1 cellular context compared by ENCODE assay signal in genomic region chr10:81135851-81136250, GRCh38.
TF ChIP-seq lines count a peak whose summit lies in the region.

No MANE protein-coding gene starts in this region.

TF ChIP-seq in GM12878, 131 proteins besides CTCF, POLR2A, EP300 and RAD21 (continued from another document and continues in another):
- TF ChIP-seq, protein P1, sequence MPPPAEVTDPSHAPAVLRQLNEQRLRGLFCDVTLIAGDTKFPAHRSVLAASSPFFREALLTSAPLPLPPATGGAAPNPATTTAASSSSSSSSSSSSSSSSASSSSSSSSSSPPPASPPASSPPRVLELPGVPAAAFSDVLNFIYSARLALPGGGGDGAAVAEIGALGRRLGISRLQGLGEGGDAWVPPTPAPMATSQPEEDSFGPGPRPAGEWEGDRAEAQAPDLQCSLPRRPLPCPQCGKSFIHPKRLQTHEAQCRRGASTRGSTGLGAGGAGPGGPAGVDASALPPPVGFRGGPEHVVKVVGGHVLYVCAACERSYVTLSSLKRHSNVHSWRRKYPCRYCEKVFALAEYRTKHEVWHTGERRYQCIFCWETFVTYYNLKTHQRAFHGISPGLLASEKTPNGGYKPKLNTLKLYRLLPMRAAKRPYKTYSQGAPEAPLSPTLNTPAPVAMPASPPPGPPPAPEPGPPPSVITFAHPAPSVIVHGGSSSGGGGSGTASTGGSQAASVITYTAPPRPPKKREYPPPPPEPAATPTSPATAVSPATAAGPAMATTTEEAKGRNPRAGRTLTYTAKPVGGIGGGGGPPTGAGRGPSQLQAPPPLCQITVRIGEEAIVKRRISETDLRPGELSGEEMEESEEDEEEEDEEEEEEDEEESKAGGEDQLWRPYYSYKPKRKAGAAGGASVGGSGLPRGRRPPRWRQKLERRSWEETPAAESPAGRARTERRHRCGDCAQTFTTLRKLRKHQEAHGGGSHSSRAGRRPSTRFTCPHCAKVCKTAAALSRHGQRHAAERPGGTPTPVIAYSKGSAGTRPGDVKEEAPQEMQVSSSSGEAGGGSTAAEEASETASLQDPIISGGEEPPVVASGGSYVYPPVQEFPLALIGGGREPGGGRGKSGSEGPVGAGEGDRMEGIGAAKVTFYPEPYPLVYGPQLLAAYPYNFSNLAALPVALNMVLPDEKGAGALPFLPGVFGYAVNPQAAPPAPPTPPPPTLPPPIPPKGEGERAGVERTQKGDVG (CRISPR knock-in tag; IDR thresholded peaks at IDR 0.05), result no peak
- TF ChIP-seq FOXM1 (IDR thresholded peaks at IDR 0.05; ENCODE audit: low read depth, low read length) (no peak), FOS (IDR thresholded peaks at IDR 0.05; ENCODE audit: borderline replicate concordance, extremely low read depth, insufficient read length) (no peak), CEBPB (IDR thresholded peaks at IDR 0.05; ENCODE audit: borderline replicate concordance in 1 of 2, low read depth in 2 of 2, low read length in 2 of 2) (no peak), YY1 (IDR thresholded peaks at IDR 0.05; ENCODE audit: low read depth, low read length) (no peak), CHD2 (IDR thresholded peaks at IDR 0.05; ENCODE audit: borderline replicate concordance, low read depth, low read length) (peak; percentile 64; the same call in 1 of the 2 replicates), HDAC2 (IDR thresholded peaks at IDR 0.05) (no peak), ZNF24 (IDR thresholded peaks at IDR 0.05) (no peak), JUND (IDR thresholded peaks at IDR 0.05; ENCODE audit: low read depth, low read length) (no peak), ESRRA (IDR thresholded peaks at IDR 0.05; ENCODE audit: low read length) (no peak), SMAD1 (IDR thresholded peaks at IDR 0.05; ENCODE audit: low read depth, partially characterized antibody) (no peak), IRF4 (IDR thresholded peaks at IDR 0.05; ENCODE audit: low read depth, low read length) (0 out of 2 replicates have a peak, but pooled peaks have one; percentile 32), TARDBP (IDR thresholded peaks at IDR 0.05; ENCODE audit: borderline replicate concordance) (no peak), ZSCAN29 (IDR thresholded peaks at IDR 0.05) (no peak), ZNF207 (IDR thresholded peaks at IDR 0.05; ENCODE audit: borderline replicate concordance) (no peak), PAX8 (IDR thresholded peaks at IDR 0.05) (no peak), HSF1 (IDR thresholded peaks at IDR 0.05; ENCODE audit: low read depth, low read length) (no peak), NR2F1 (conservative IDR thresholded peaks at IDR 0.05) (no peak), CBX3 (IDR thresholded peaks at IDR 0.05; ENCODE audit: borderline replicate concordance, low read depth) (no peak), USF2 (IDR thresholded peaks at IDR 0.05; ENCODE audit: borderline replicate concordance, low read depth, low read length) (no peak), RAD51 (IDR thresholded peaks at IDR 0.05) (no peak), MEF2B (IDR thresholded peaks at IDR 0.05; ENCODE audit: partially characterized antibody, poor library complexity, severe bottlenecking) (peak; percentile 48), RCOR1 (conservative IDR thresholded peaks at IDR 0.05; ENCODE audit: low read depth, low read length) (no peak), SREBF1 (IDR thresholded peaks at IDR 0.05; ENCODE audit: low read length) (no peak), RFX5 (IDR thresholded peaks at IDR 0.05; ENCODE audit: low read depth, low read length) (no peak), EZH2 (IDR thresholded peaks at IDR 0.05; ENCODE audit: borderline replicate concordance, control insufficient read depth, low read depth, low read length) (no peak), MYC (IDR thresholded peaks at IDR 0.05; ENCODE audit: insufficient read depth, insufficient read length, insufficient replicate concordance, low read length, severe bottlenecking) (no peak), NFXL1 (IDR thresholded peaks at IDR 0.05; ENCODE audit: borderline replicate concordance) (no peak), SRF (IDR thresholded peaks at IDR 0.05; ENCODE audit: low read depth in 2 of 2, low read length in 2 of 2) (no peak), TBL1XR1 (IDR thresholded peaks at IDR 0.05; ENCODE audit: low read depth, low read length) (no peak), PML (IDR thresholded peaks at IDR 0.05; ENCODE audit: low read length) (no peak), POLR2AphosphoS5 (IDR thresholded peaks at IDR 0.05; ENCODE audit: low read length) (no peak), BCL11A (IDR thresholded peaks at IDR 0.05; ENCODE audit: low read depth, low read length) (peak; percentile 46; the same call in 1 of the 2 replicates), BRCA1 (IDR thresholded peaks at IDR 0.05; ENCODE audit: low read depth, low read length) (no peak), HDAC6 (IDR thresholded peaks at IDR 0.05; ENCODE audit: unreplicated experiment) (no peak), TAF1 (IDR thresholded peaks at IDR 0.05; ENCODE audit: borderline replicate concordance, low read depth, low read length) (no peak), PKNOX1 (IDR thresholded peaks at IDR 0.05) (0 out of 2 replicates have a peak, but pooled peaks have one; percentile 28), CREM (IDR thresholded peaks at IDR 0.05; ENCODE audit: low read depth) (no peak), YBX1 (IDR thresholded peaks at IDR 0.05) (no peak), CREB1 (IDR thresholded peaks at IDR 0.05; ENCODE audit: low read depth) (0 out of 2 replicates have a peak, but pooled peaks have one; percentile 39), NR2C2 (IDR thresholded peaks at IDR 0.05; ENCODE audit: borderline replicate concordance, control insufficient read depth, insufficient read length, low read depth) (no peak), ZNF274 (IDR thresholded peaks at IDR 0.05; ENCODE audit: insufficient read depth, insufficient read length) (no peak), MTA2 (IDR thresholded peaks at IDR 0.05; ENCODE audit: low read depth) (peak; percentile 70; the same call in 1 of the 2 replicates), TCF7 (IDR thresholded peaks at IDR 0.05; ENCODE audit: borderline replicate concordance) (no peak), WRNIP1 (IDR thresholded peaks at IDR 0.05; ENCODE audit: borderline replicate concordance, low read depth, low read length) (no peak), ASH2L (IDR thresholded peaks at IDR 0.05; ENCODE audit: borderline replicate concordance, low read depth) (no peak), ATF2 (IDR thresholded peaks at IDR 0.05; ENCODE audit: low read length) (peak; percentile 26; the same call in 1 of the 2 replicates), REST (IDR thresholded peaks at IDR 0.05; ENCODE audit: low read depth, low read length) (no peak)
- TF ChIP-seq, protein P2, sequence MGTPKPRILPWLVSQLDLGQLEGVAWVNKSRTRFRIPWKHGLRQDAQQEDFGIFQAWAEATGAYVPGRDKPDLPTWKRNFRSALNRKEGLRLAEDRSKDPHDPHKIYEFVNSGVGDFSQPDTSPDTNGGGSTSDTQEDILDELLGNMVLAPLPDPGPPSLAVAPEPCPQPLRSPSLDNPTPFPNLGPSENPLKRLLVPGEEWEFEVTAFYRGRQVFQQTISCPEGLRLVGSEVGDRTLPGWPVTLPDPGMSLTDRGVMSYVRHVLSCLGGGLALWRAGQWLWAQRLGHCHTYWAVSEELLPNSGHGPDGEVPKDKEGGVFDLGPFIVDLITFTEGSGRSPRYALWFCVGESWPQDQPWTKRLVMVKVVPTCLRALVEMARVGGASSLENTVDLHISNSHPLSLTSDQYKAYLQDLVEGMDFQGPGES (IDR thresholded peaks at IDR 0.05), result no peak
- TF ChIP-seq, protein P3, sequence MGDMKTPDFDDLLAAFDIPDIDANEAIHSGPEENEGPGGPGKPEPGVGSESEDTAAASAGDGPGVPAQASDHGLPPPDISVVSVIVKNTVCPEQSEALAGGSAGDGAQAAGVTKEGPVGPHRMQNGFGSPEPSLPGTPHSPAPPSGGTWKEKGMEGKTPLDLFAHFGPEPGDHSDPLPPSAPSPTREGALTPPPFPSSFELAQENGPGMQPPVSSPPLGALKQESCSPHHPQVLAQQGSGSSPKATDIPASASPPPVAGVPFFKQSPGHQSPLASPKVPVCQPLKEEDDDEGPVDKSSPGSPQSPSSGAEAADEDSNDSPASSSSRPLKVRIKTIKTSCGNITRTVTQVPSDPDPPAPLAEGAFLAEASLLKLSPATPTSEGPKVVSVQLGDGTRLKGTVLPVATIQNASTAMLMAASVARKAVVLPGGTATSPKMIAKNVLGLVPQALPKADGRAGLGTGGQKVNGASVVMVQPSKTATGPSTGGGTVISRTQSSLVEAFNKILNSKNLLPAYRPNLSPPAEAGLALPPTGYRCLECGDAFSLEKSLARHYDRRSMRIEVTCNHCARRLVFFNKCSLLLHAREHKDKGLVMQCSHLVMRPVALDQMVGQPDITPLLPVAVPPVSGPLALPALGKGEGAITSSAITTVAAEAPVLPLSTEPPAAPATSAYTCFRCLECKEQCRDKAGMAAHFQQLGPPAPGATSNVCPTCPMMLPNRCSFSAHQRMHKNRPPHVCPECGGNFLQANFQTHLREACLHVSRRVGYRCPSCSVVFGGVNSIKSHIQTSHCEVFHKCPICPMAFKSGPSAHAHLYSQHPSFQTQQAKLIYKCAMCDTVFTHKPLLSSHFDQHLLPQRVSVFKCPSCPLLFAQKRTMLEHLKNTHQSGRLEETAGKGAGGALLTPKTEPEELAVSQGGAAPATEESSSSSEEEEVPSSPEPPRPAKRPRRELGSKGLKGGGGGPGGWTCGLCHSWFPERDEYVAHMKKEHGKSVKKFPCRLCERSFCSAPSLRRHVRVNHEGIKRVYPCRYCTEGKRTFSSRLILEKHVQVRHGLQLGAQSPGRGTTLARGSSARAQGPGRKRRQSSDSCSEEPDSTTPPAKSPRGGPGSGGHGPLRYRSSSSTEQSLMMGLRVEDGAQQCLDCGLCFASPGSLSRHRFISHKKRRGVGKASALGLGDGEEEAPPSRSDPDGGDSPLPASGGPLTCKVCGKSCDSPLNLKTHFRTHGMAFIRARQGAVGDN (IDR thresholded peaks at IDR 0.05), result no peak
- TF ChIP-seq, protein P4, sequence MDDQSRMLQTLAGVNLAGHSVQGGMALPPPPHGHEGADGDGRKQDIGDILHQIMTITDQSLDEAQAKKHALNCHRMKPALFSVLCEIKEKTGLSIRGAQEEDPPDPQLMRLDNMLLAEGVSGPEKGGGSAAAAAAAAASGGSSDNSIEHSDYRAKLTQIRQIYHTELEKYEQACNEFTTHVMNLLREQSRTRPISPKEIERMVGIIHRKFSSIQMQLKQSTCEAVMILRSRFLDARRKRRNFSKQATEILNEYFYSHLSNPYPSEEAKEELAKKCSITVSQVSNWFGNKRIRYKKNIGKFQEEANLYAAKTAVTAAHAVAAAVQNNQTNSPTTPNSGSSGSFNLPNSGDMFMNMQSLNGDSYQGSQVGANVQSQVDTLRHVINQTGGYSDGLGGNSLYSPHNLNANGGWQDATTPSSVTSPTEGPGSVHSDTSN (IDR thresholded peaks at IDR 0.05; ENCODE audit: insufficient replicate concordance, low read depth, low read length), result no peak
